In genomic region chr7:27238979-27239779, GRCh38 we compare ENCODE assay signal across 15 cellular contexts. TPM values are rescaled to one million over a fixed set of nuclear protein-coding genes. Genes with fewer than 3 reads are reported as not detected.
DNase-seq lines count a peak whose midpoint lies in the region; ATAC-seq and TF ChIP-seq lines count a peak whose summit lies in the region.
"Had no signal": no experiment of that assay in that cellular context is flagged by ENCODE, and none has a peak within 500 bp of the region (broad histone marks: within the 10 kb centered on the region; RNA-seq: fewer than 3 reads in every experiment).

No MANE protein-coding gene starts in this region.

- TF ChIP-seq CTCF in CD14-positive monocyte (IDR thresholded peaks at IDR 0.05) (no peak), fibroblast of villous mesenchyme (IDR thresholded peaks at IDR 0.05; ENCODE audit: insufficient read depth, low read depth, low read length) (no peak), WERI-Rb-1 (IDR thresholded peaks at IDR 0.05; ENCODE audit: low read depth, low read length) (no peak)

- ATAC-seq in GM21825 (IDR thresholded peaks at IDR 0.05; ENCODE audit: unreplicated experiment) (no peak), GM21447 (IDR thresholded peaks at IDR 0.05; ENCODE audit: unreplicated experiment) (no peak)
- ATAC-seq: activated naive CD4-positive, alpha-beta T cell treated with anti-CD3 and anti-CD28 coated beads, Interleukin-2, amount 50 U/mL, for 72 hours had no signal

- H3K9ac ChIP-seq in HUES6 (ENCODE audit: low read length) = peak overlapping the region; percentile 70
- H3K9ac ChIP-seq: BLaER1 had no signal

- H3K27ac ChIP-seq in HUES6 (ENCODE audit: low read depth, low read length) (no peak overlapping the region), WERI-Rb-1 (no peak overlapping the region)
- H3K27ac ChIP-seq: BLaER1 had no signal

- H3K9me3 ChIP-seq in HUES6 (ENCODE audit: control insufficient read depth, insufficient read depth, low read depth, low read length) (no peaks in the 10 kb centered on the region), neuron (ENCODE audit: low read length) (peaks cover 3% of the 10 kb centered on the region), WERI-Rb-1 (ENCODE audit: severe bottlenecking) (peaks cover 10% of the 10 kb centered on the region)

- no peak overlapping the region for H3K27ac Mint-ChIP-seq in CD14-positive monocyte
- H3K27ac Mint-ChIP-seq: activated naive CD4-positive, alpha-beta T cell treated with anti-CD3 and anti-CD28 coated beads, Interleukin-2, amount 50 U/mL, for 72 hours had no signal

- H3K36me3 ChIP-seq in HUES6 (ENCODE audit: control insufficient read depth, insufficient read depth, low read length) (no peaks in the 10 kb centered on the region), neuron (ENCODE audit: insufficient read depth, low read length) (no peaks in the 10 kb centered on the region), WERI-Rb-1 (no peaks in the 10 kb centered on the region)
- H3K36me3 ChIP-seq: BLaER1 had no signal

- peaks cover 6 to 20% of the 10 kb centered on the region in 2 donors for H3K36me3 Mint-ChIP-seq in CD14-positive monocyte

- H3K4me1 ChIP-seq in HUES6 (ENCODE audit: control insufficient read depth, insufficient read depth, low read length) (peaks cover 49% of the 10 kb centered on the region), neuron (ENCODE audit: insufficient read depth, low read length) (peaks cover 14% of the 10 kb centered on the region)
- H3K4me1 ChIP-seq: BLaER1 had no signal

- peaks cover 30% of the 10 kb centered on the region for H3K4me1 Mint-ChIP-seq in CD14-positive monocyte

- H3K4me3 ChIP-seq in HUES6 (ENCODE audit: low read depth, low read length) (peak overlapping the region; percentile 57; the same call in 1 of the 2 replicates), fibroblast of villous mesenchyme (ENCODE audit: low read depth, low read length) (peak overlapping the region; percentile 16), neuron (ENCODE audit: low read length) (peak overlapping the region; percentile 17), WERI-Rb-1 (ENCODE audit: low read depth, low read length) (no peak overlapping the region)
- H3K4me3 ChIP-seq: BLaER1 had no signal

- peaks cover 100% of the 10 kb centered on the region for H3K27me3 ChIP-seq in HUES6 (ENCODE audit: control insufficient read depth, insufficient read depth, low read length)
- H3K27me3 ChIP-seq in neuron (ENCODE audit: insufficient read depth, low read length) = peaks cover 86% of the 10 kb centered on the region
- peaks cover 100% of the 10 kb centered on the region for H3K27me3 ChIP-seq in WERI-Rb-1 (ENCODE audit: insufficient read depth, low read depth, severe bottlenecking)

- intact Hi-C loops in CD14-positive monocyte (cut with micrococcal nuclease) = loop anchor here in 1 of 2 donors (5.0 kb wide), 1 partner anchor 1182 kb away; no protein-coding TSS in a partner anchor

- H3K4me3 Mint-ChIP-seq in CD14-positive monocyte = peak overlapping the region; percentile 12 to 71

- peaks cover 96 to 98% (median 96%) of the 10 kb centered on the region in 3 donors for H3K27me3 Mint-ChIP-seq in CD14-positive monocyte (ENCODE audit: low read depth in 3 of 3)

- H2AFZ ChIP-seq in neuron (ENCODE audit: low read depth, low read length) = peak overlapping the region; percentile 84

- DNase-seq in CD14-positive monocyte (ENCODE audit: low spot score) (no peak), fibroblast of villous mesenchyme (ENCODE audit: low read depth) (no peak), WERI-Rb-1 (no peak)
- DNase-seq in stimulated activated CD4-positive, alpha-beta T cell treated with anti-CD3 and anti-CD28 coated beads, Interleukin-4, amount 100 ng/mL, for 24 hours = no peak
- DNase-seq: foreskin fibroblast; NCI-H1417 treated with DMSO at 0.1 percent for 48 hours; NCI-H526 treated with DMSO at 0.1 percent for 48 hours; stimulated activated CD4-positive, alpha-beta T cell treated with anti-CD3 and anti-CD28 coated beads, Interleukin-2, amount 100 ng/mL, for 24 hours had no signal

- peaks cover 0 to 28% (median 11%) of the 10 kb centered on the region in 7 donors for H3K9me3 Mint-ChIP-seq in CD14-positive monocyte
- H3K9me3 Mint-ChIP-seq: activated naive CD4-positive, alpha-beta T cell treated with anti-CD3 and anti-CD28 coated beads, Interleukin-2, amount 50 U/mL, for 72 hours had no signal

RNA-seq across cellular contexts. Expression of gene EVX1, which starts 3.4 kb away (rescaled TPM):
- polyA plus RNA-seq in CD14-positive monocyte = not detected
- total RNA-seq in fibroblast of villous mesenchyme = not detected in 2 replicates
- total RNA-seq: activated naive CD4-positive, alpha-beta T cell treated with anti-CD3 and anti-CD28 coated beads, Interleukin-2, amount 50 U/mL, for 72 hours; osteocyte had no signal

RNA-seq across cellular contexts. Expression of gene HOXA13, which starts 39.3 kb away (rescaled TPM):
- not detected for polyA plus RNA-seq in CD14-positive monocyte
- 1.3 and 2.6 TPM in 2 replicates for total RNA-seq in fibroblast of villous mesenchyme
- total RNA-seq: activated naive CD4-positive, alpha-beta T cell treated with anti-CD3 and anti-CD28 coated beads, Interleukin-2, amount 50 U/mL, for 72 hours; osteocyte had no signal

RNA-seq across cellular contexts. Expression of gene HOXA11, which starts 54.1 kb away (rescaled TPM):
- polyA plus RNA-seq in CD14-positive monocyte = not detected
- total RNA-seq in fibroblast of villous mesenchyme = 41.9 and 47.1 TPM in 2 replicates
- total RNA-seq: activated naive CD4-positive, alpha-beta T cell treated with anti-CD3 and anti-CD28 coated beads, Interleukin-2, amount 50 U/mL, for 72 hours; osteocyte had no signal
